25 cellular contexts compared by ENCODE assay signal in genomic region chr3:113312416-113312815, GRCh38.
"Had no signal": no experiment of that assay in that cellular context is flagged by ENCODE, and none has a peak within 500 bp of the region (broad histone marks: within the 10 kb centered on the region; RNA-seq: fewer than 3 reads in every experiment).

No MANE protein-coding gene starts in this region.

- H3K36me3 ChIP-seq: neutrophil, right lobe of liver had no signal

- H3K27ac Mint-ChIP-seq: natural killer cell; progenitor cell of endocrine pancreas; stimulated activated effector memory CD8-positive, alpha-beta T cell treated with anti-CD3 and anti-CD28 coated beads, Interleukin-12 subunit alpha, Interleukin-12 subunit beta, amount 100 ng/mL, for 72 hours; type B pancreatic cell had no signal

- H3K4me3 Mint-ChIP-seq: natural killer cell; stimulated activated effector memory CD8-positive, alpha-beta T cell treated with anti-CD3 and anti-CD28 coated beads, Interleukin-12 subunit alpha, Interleukin-12 subunit beta, amount 100 ng/mL, for 72 hours; type B pancreatic cell had no signal

- H3K9me3 ChIP-seq: right lobe of liver had no signal

- H3K27me3 ChIP-seq: esophagus squamous epithelium, heart right ventricle, neutrophil, right lobe of liver, stomach, tibial artery had no signal

- H3K4me1 Mint-ChIP-seq: stimulated activated effector memory CD8-positive, alpha-beta T cell treated with anti-CD3 and anti-CD28 coated beads, Interleukin-12 subunit alpha, Interleukin-12 subunit beta, amount 100 ng/mL, for 72 hours had no signal

- DNase-seq: dermis blood vessel endothelial cell; effector memory CD4-positive, alpha-beta T cell; erythroblast; esophagus squamous epithelium; foreskin melanocyte; glutamatergic neuron; heart right ventricle; hippocampal formation; left ventricle myocardium superior; lower lobe of right lung; natural killer cell; right lobe of liver; small intestine; stimulated activated CD4-positive, alpha-beta T cell treated with anti-CD3 and anti-CD28 coated beads, Interleukin-12 subunit alpha, Interleukin-12 subunit beta, amount 100 ng/mL, for 4 hours; stimulated activated CD4-positive, alpha-beta T cell treated with anti-CD3 and anti-CD28 coated beads, Interleukin-1b, Interleukin-23, amount 100 ng/mL, for 48 hours; stimulated activated CD4-positive, alpha-beta T cell treated with anti-CD3 and anti-CD28 coated beads, Interleukin-4, amount 100 ng/mL, for 24 hours; stimulated activated naive CD4-positive, alpha-beta T cell treated with Interleukin-2 at 50 U/mL for 16 hours; stomach; tibial artery had no signal

- ATAC-seq: heart right ventricle; left ventricle myocardium superior; lower lobe of right lung; natural killer cell; right lobe of liver; stimulated activated effector memory CD8-positive, alpha-beta T cell treated with anti-CD3 and anti-CD28 coated beads, Interleukin-12 subunit alpha, Interleukin-12 subunit beta, amount 100 ng/mL, for 72 hours had no signal

- H3K9ac ChIP-seq: parathyroid adenoma had no signal

- H3K27ac ChIP-seq: coronary artery, esophagus squamous epithelium, heart right ventricle, lower lobe of right lung, neutrophil, parathyroid adenoma, right lobe of liver, stomach, tibial artery had no signal

- H3K4me1 ChIP-seq: esophagus squamous epithelium, heart right ventricle, lower lobe of right lung, right lobe of liver, stomach, tibial artery had no signal

- H3K79me2 ChIP-seq: parathyroid adenoma had no signal

- H3K27me3 Mint-ChIP-seq: progenitor cell of endocrine pancreas, type B pancreatic cell had no signal

- H3K4me3 ChIP-seq: coronary artery, esophagus squamous epithelium, heart right ventricle, lower lobe of right lung, right lobe of liver, stomach, tibial artery had no signal
